Comparison of ENCODE assay signal across 8 cellular contexts in genomic region chr3:64023187-64023860, GRCh38. TPM values are rescaled to one million over a fixed set of nuclear protein-coding genes. Genes with fewer than 3 reads are reported as not detected.
A peak's percentile ranks its signal among the peaks of the same experiment; 100 is the strongest.
DNase-seq lines count a peak whose midpoint lies in the region; FAIRE-seq and TF ChIP-seq lines count a peak whose summit lies in the region.

Gene PSMD6 (minus strand): TSS chr3:64023494. CDS start chr3:64023419, 75 bp downstream.

- 0 out of 2 replicates have a peak, but pooled peaks cover 3% of the 10 kb centered on the region for H3K4me1 ChIP-seq in SJCRH30
- peaks cover 5 to 10% of the 10 kb centered on the region in 2 donors for H3K4me1 ChIP-seq in neuronal stem cell (ENCODE audit: control insufficient read depth in 2 of 2, insufficient read depth in 1 of 2, low read depth in 1 of 2, low read length in 2 of 2)

- peaks cover 2% of the 10 kb centered on the region for H3K79me1 ChIP-seq in neuronal stem cell (ENCODE audit: low read depth, low read length)

- H3K9me3 ChIP-seq in SJCRH30 (replicated peaks) (no peaks in the 10 kb centered on the region), neuronal stem cell (replicated peaks in 1 of 2; ENCODE audit: control insufficient read depth in 2 of 2, insufficient read depth in 1 of 2, low read depth in 1 of 2, low read length in 2 of 2) (no peaks in the 10 kb centered on the region)

- H3K9ac ChIP-seq in neuronal stem cell (ENCODE audit: low read depth, low read length, poor library complexity) = peak within 1 kb of the TSS; percentile 100

- peak within 1 kb of the TSS; percentile 84 for H2BK120ac ChIP-seq in neuronal stem cell (ENCODE audit: low read depth, low read length)

- H2AFZ ChIP-seq in neuronal stem cell (ENCODE audit: low read length) = peak within 1 kb of the TSS; percentile 87

- H4K91ac ChIP-seq in neuronal stem cell (ENCODE audit: low read depth, low read length, poor library complexity) = no peak within 1 kb of the TSS

- H3K36me3 ChIP-seq in SJCRH30 (peaks cover 16% of the 10 kb centered on the region; the same call in 1 of the 2 replicates), neuronal stem cell (replicated peaks in 1 of 2; ENCODE audit: control insufficient read depth in 2 of 2, insufficient read depth in 2 of 2, low read length in 2 of 2) (peaks cover 4 to 42% of the 10 kb centered on the region in 2 donors)

- H3K4ac ChIP-seq in neuronal stem cell (ENCODE audit: low read length) = no peak within 1 kb of the TSS

- peak within 1 kb of the TSS; percentile 98 for H3K18ac ChIP-seq in neuronal stem cell (ENCODE audit: low read length)

- peak within 1 kb of the TSS; percentile 98 for H3K23ac ChIP-seq in neuronal stem cell (ENCODE audit: low read depth, low read length, poor library complexity)

- DNase-seq in GF-D8 (lab: John Stamatoyannopoulos, UW) = peak; percentile 52
- peak; percentile 49 for DNase-seq in GOT3 (lab: John Stamatoyannopoulos, UW)
- peak; percentile 78 to 80 for DNase-seq in SJCRH30
- DNase-seq in activated naive CD4-positive, alpha-beta T cell (lab: John Stamatoyannopoulos, UW) = peak; percentile 92 to 97 (median 93)
- peak; percentile 71 to 78 for DNase-seq in frontal cortex (ENCODE audit: low spot score in 2 of 2)
- DNase-seq in neuronal stem cell (ENCODE audit: low spot score) = peak; percentile 80
- DNase-seq in substantia nigra (lab: John Stamatoyannopoulos, UW) = peak; percentile 25 to 89 (median 81)

- no peak for FAIRE-seq in frontal cortex (lab: Jason Lieb, UNC)

- peak within 1 kb of the TSS; percentile 88 for H2BK5ac ChIP-seq in neuronal stem cell (ENCODE audit: low read length)

- H3K27ac ChIP-seq in SJCRH30 (peak within 1 kb of the TSS; percentile 68), neuronal stem cell (replicated peaks; ENCODE audit: low read length) (peak within 1 kb of the TSS; percentile 64), substantia nigra (ENCODE audit: low read depth, low read length, poor library complexity, severe bottlenecking) (peak within 1 kb of the TSS; percentile 80)

- H3K4me2 ChIP-seq in neuronal stem cell (ENCODE audit: insufficient read depth, low read length, poor library complexity, severe bottlenecking) = peak within 1 kb of the TSS; percentile 65

- peak; percentile 100 for TF ChIP-seq CTCF in LNCAP (IDR thresholded peaks at IDR 0.05)

- H2BK12ac ChIP-seq in neuronal stem cell (ENCODE audit: low read length) = no peak within 1 kb of the TSS

- H2AK5ac ChIP-seq in neuronal stem cell (ENCODE audit: low read depth, low read length) = peak within 1 kb of the TSS; percentile 57

- no CpG with 5 or more reads among the region's 59 CpGs for WGBS in neuronal stem cell (ENCODE audit: extremely low coverage in 2 of 2, insufficient read length in 2 of 2, insufficient replicate concordance in 1 of 2), 2 donors

- peak within 1 kb of the TSS; percentile 82 for H3K4me3 ChIP-seq in SJCRH30
- peak within 1 kb of the TSS; percentile 94 for H3K4me3 ChIP-seq in neuronal stem cell (ENCODE audit: low read length in 2 of 2)

- peak within 1 kb of the TSS; percentile 95 for H4K8ac ChIP-seq in neuronal stem cell (ENCODE audit: low read depth, low read length)

- H3K27me3 ChIP-seq in SJCRH30 = no peaks in the 10 kb centered on the region
- H3K27me3 ChIP-seq in neuronal stem cell (ENCODE audit: control insufficient read depth in 3 of 3, insufficient read depth in 3 of 3, low read depth in 1 of 3, low read length in 3 of 3) = no peaks in the 10 kb centered on the region

- peak within 1 kb of the TSS; percentile 100 for H3K14ac ChIP-seq in neuronal stem cell (ENCODE audit: low read length)

- H2BK15ac ChIP-seq in neuronal stem cell (ENCODE audit: low read length) = peak within 1 kb of the TSS; percentile 52

RNA-seq across cellular contexts. Expression of gene PSMD6, which starts in this region (rescaled TPM):
- 73.6 and 76.1 TPM in 2 replicates for total RNA-seq in SJCRH30 (2014; rRNA removed; shearing (Covaris generic))
- total RNA-seq in frontal cortex = 63.2 TPM
- 96.4 TPM for polyA plus RNA-seq in neuronal stem cell (2013, experiment 1 of 2)
- 98.4 TPM for polyA plus RNA-seq in neuronal stem cell (2013, experiment 2 of 2)

Comparison
In these comparisons a context has a peak if more than half of its experiments do, and no peak if none do; other contexts are left out.
1. Peak in every context shown above with its lines: DNase-seq, H3K4me3 ChIP-seq and H3K27ac ChIP-seq.